8 cellular contexts compared by ENCODE assay signal in the genomic region with DNA sequence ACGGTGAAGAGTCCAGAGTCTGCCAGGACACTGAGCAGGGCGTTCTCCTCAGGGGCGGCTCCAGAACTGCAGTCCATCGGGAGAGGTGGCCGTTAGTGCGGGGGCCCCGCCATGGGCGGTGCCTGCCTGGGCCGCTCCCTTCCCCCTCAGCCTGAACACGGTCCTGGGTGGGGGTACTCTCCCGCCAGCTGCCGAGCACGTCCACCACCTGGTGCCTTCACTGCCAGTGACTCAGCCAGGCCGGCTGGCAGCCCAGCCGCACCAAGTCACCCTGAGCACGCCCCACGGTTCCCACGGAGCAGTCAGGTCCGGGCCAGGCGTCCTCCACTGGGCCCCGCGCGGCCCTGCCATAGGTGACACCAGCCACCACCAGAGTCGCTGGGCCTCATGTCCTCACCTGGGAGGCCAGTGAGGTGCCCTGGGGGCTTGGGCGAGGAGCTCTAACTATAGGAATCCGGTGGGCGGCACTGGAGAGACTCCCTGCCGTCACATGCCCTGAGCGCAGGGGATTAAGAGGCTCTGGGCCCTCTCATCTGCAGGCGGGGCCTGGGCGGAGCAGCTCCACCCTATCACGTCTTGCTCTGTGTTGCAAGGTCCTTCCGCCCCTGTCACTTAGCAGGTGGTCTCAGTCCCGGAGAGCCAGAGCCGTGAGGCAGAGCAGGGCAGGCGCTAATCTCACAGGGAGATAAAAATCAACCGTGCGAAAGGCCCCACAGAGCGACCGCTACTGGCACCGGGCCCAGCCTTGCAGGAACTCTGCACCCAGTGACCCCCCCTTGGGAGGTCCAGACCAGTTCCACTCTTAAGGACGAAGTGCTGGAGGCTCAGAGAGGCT. TPM values are rescaled to one million over a fixed set of nuclear protein-coding genes. Genes with fewer than 3 reads are reported as not detected.
A peak's percentile ranks its signal among the peaks of the same experiment; 100 is the strongest.
DNase-seq lines count a peak whose midpoint lies in the region; ATAC-seq and TF ChIP-seq lines count a peak whose summit lies in the region.

No MANE protein-coding gene starts in this region.

- no peak overlapping the region for H3T11ph ChIP-seq in H9 (ENCODE audit: low read length)

- no peak overlapping the region for H3K9ac ChIP-seq in H9 (ENCODE audit: extremely low read depth, insufficient read length, low read length)

- no peak overlapping the region for H4K5ac ChIP-seq in H9 (ENCODE audit: insufficient read length, low read depth, low read length)

- H2BK5ac ChIP-seq in H9 (ENCODE audit: insufficient read length, low read length): no peak overlapping the region

- no peaks in the 10 kb centered on the region for H4K20me1 ChIP-seq in H9 (ENCODE audit: control insufficient read depth, insufficient read depth, insufficient read length)

- ATAC-seq in natural killer cell (peak; percentile 89 to 93 (median 92)), HG02970 (IDR thresholded peaks at IDR 0.05; ENCODE audit: low FRiP score, unreplicated experiment) (no peak)

- DNase-seq in A673 (ENCODE audit: low spot score) (peak; percentile 98), H9 (peak; percentile 92), RWPE1 (ENCODE audit: low spot score) (peak; percentile 83), natural killer cell (peak; percentile 66), anterior cingulate cortex (lab: John Stamatoyannopoulos, UW) (no peak), HPDE6-E6E7 (ENCODE audit: extremely low spot score) (no peak)
- DNase-seq in effector memory CD4-positive, alpha-beta T cell: no peak

- H3K27me3 ChIP-seq in A673 (replicated peaks; ENCODE audit: insufficient read depth, low read depth, low read length, poor library complexity) (no peaks in the 10 kb centered on the region), H9 (ENCODE audit: insufficient read depth, low read length) (no peaks in the 10 kb centered on the region)
- no peaks in the 10 kb centered on the region for H3K27me3 ChIP-seq in effector memory CD4-positive, alpha-beta T cell (replicated peaks; ENCODE audit: control insufficient read depth, insufficient read depth, low read length, poor library complexity, severe bottlenecking)

- peak overlapping the region; percentile 93 for H3K27ac ChIP-seq in A673 (ENCODE audit: low read depth, low read length, poor library complexity, severe bottlenecking)
- no peak overlapping the region for H3K27ac ChIP-seq in H9 (ENCODE audit: insufficient read length, low read depth, low read length)
- H3K27ac ChIP-seq in RWPE1: peak overlapping the region; percentile 99
- peak overlapping the region; percentile 4 for H3K27ac ChIP-seq in effector memory CD4-positive, alpha-beta T cell (ENCODE audit: insufficient read depth, low read length, poor library complexity, severe bottlenecking)

- H3K18ac ChIP-seq in H9 (ENCODE audit: insufficient read length, low read depth, low read length): no peak overlapping the region

- H2AFZ ChIP-seq in H9 (ENCODE audit: low read length): no peak overlapping the region

- no peak overlapping the region for H2BK15ac ChIP-seq in H9 (ENCODE audit: low read depth, low read length)

- H2AK5ac ChIP-seq in H9 (ENCODE audit: insufficient read length, low read length): no peak overlapping the region

- H3K56ac ChIP-seq in H9 (ENCODE audit: insufficient read length, low read depth, low read length): no peak overlapping the region

- H3K79me1 ChIP-seq in H9 (ENCODE audit: insufficient read depth, low read depth, low read length, poor library complexity, severe bottlenecking): no peaks in the 10 kb centered on the region

- H3K36me3 Mint-ChIP-seq in H9 (ENCODE audit: insufficient read depth in 1 of 3, low read depth in 3 of 3) (no peaks in the 10 kb centered on the region), natural killer cell (no peaks in the 10 kb centered on the region)

- no CpG with 5 or more reads among the region's 42 CpGs for WGBS in H9 (ENCODE audit: extremely low coverage, insufficient read length, low lambda C conversion rate)

- H3K36me3 ChIP-seq in A673 (ENCODE audit: insufficient read depth, low read length, poor library complexity, severe bottlenecking): no peaks in the 10 kb centered on the region
- H3K36me3 ChIP-seq in effector memory CD4-positive, alpha-beta T cell (ENCODE audit: control insufficient read depth, insufficient read depth, low read length): peaks cover 2% of the 10 kb centered on the region

- no peaks in the 10 kb centered on the region for H3K27me3 Mint-ChIP-seq in H9 (ENCODE audit: low read depth)
- no peaks in the 10 kb centered on the region for H3K27me3 Mint-ChIP-seq in natural killer cell (ENCODE audit: low read depth in 2 of 2)

- CTCF ChIA-PET in A673 (lab: Charles Lee): interaction anchor here (0.7 to 1.4 kb wide), 5 partner anchors 11 to 37 kb away, joined by 3 to 5 read pairs (median 4); partner anchors contain the start of gene PIEZO1
- CTCF ChIA-PET in RWPE1 (lab: Yijun Ruan, JAX): interaction anchor here (0.6 to 2.1 kb wide), 5 partner anchors 12 to 243 kb away, joined by 3 to 14 read pairs (median 4); no protein-coding TSS in a partner anchor

- H3K4ac ChIP-seq in H9 (ENCODE audit: low read depth, low read length): no peak overlapping the region

- H3K4me3 Mint-ChIP-seq in H9 (no peak overlapping the region; a peak in 1 of 5 replicates), natural killer cell (peak overlapping the region; percentile 75)

- intact Hi-C loops in A673 (cut with micrococcal nuclease; ENCODE audit: unreplicated experiment) (no loop called here), natural killer cell (cut with micrococcal nuclease) (loop anchor here (2.0 kb wide), 1 partner anchor 14 kb away; the partner anchor contains the start of gene PIEZO1)

- H3K27ac Mint-ChIP-seq in H9 (peak overlapping the region in 1 of 3 experiments; percentile 67; a peak in 1 of 7 replicates), natural killer cell (peak overlapping the region; percentile 82 to 85)

- peak overlapping the region; percentile 29 for H3K4me3 ChIP-seq in A673 (ENCODE audit: low read depth, low read length, poor library complexity, severe bottlenecking)
- H3K4me3 ChIP-seq in effector memory CD4-positive, alpha-beta T cell (ENCODE audit: insufficient read depth, low read depth, low read length, poor library complexity, severe bottlenecking): no peak overlapping the region

- BruUV-seq in A673 (replicated peaks; lab: Mats Ljungman, UMichigan): no TSS peak

- H3K4me1 ChIP-seq in A673 (ENCODE audit: insufficient read depth, low read length, poor library complexity, severe bottlenecking) (peaks cover 64% of the 10 kb centered on the region), H9 (ENCODE audit: insufficient read depth, low read length) (no peaks in the 10 kb centered on the region)
- peaks cover 61% of the 10 kb centered on the region for H3K4me1 ChIP-seq in effector memory CD4-positive, alpha-beta T cell (ENCODE audit: control insufficient read depth, insufficient read depth, low read length, poor library complexity, severe bottlenecking)

- no peak overlapping the region; the same call in 1 of the 2 replicates for H3K14ac ChIP-seq in H9 (ENCODE audit: insufficient read depth, low read length)

- no peaks in the 10 kb centered on the region; the same call in 1 of the 2 replicates for H3K79me2 ChIP-seq in H9 (ENCODE audit: insufficient read depth, low read length)

- H3K9me3 ChIP-seq in A673 (ENCODE audit: low read depth, low read length, poor library complexity, severe bottlenecking): no peaks in the 10 kb centered on the region
- H3K9me3 ChIP-seq in H9 (ENCODE audit: control insufficient read depth, low read depth, low read length): no peaks in the 10 kb centered on the region
- H3K9me3 ChIP-seq in effector memory CD4-positive, alpha-beta T cell (ENCODE audit: control insufficient read depth, low read length): no peaks in the 10 kb centered on the region

- no peak overlapping the region for H2BK120ac ChIP-seq in H9 (ENCODE audit: low read depth, low read length, poor library complexity, severe bottlenecking)

- TF ChIP-seq CTCF in A673 (conservative IDR thresholded peaks at IDR 0.05; ENCODE audit: low read depth, low read length) (0 out of 2 replicates have a peak, but pooled peaks have one; percentile 21), H9 (conservative IDR thresholded peaks at IDR 0.05) (no peak), RWPE1 (conservative IDR thresholded peaks at IDR 0.05; ENCODE audit: low read depth) (no peak), natural killer cell (IDR thresholded peaks at IDR 0.05) (no peak)

- no peak overlapping the region for H3K23ac ChIP-seq in H9 (ENCODE audit: insufficient read length, low read depth, low read length)

- H4K91ac ChIP-seq in H9 (ENCODE audit: insufficient read length, low read depth, low read length): no peak overlapping the region

- no peak overlapping the region for H2BK20ac ChIP-seq in H9 (ENCODE audit: low read depth, low read length, poor library complexity, severe bottlenecking)

- H4K8ac ChIP-seq in H9 (replicated peaks; ENCODE audit: insufficient read length, low read depth, low read length): no peak overlapping the region

- H2BK12ac ChIP-seq in H9 (ENCODE audit: insufficient read length, low read depth, low read length): no peak overlapping the region

- no peak overlapping the region for H3K4me2 ChIP-seq in H9 (ENCODE audit: insufficient read depth, insufficient read length, low read length)

- no peaks in the 10 kb centered on the region for H3K23me2 ChIP-seq in H9 (ENCODE audit: insufficient read length, low read depth, low read length, poor library complexity, severe bottlenecking)

- POLR2A ChIA-PET in A673 (lab: Charles Lee; ENCODE audit: low non-redundant PET): interaction anchor here (0.6 to 1.9 kb wide), 5 partner anchors 10 to 406 kb away, joined by 3 to 5 read pairs (median 3); no protein-coding TSS in a partner anchor
- POLR2A ChIA-PET in RWPE1 (lab: Yijun Ruan, JAX; ENCODE audit: low non-redundant PET): interaction anchor here (1.6 kb wide), 1 partner anchor 11 kb away, joined by 6 read pairs; no protein-coding TSS in a partner anchor

- peaks cover 20 to 50% of the 10 kb centered on the region in 2 experiments for H3K4me1 Mint-ChIP-seq in H9
- peaks cover 34 to 61% of the 10 kb centered on the region in 2 donors for H3K4me1 Mint-ChIP-seq in natural killer cell

- H3K9me3 Mint-ChIP-seq in H9 (no peaks in the 10 kb centered on the region), natural killer cell (no peaks in the 10 kb centered on the region)

RNA-seq across cellular contexts. Expression of gene PIEZO1, which starts 14.3 kb away (rescaled TPM):
- total RNA-seq in A673 (2021) (174 and 182 TPM in 2 replicates), H9 (2021) (67.8 and 71.1 TPM in 2 replicates), natural killer cell (100 to 1,000 TPM; 172 to 197 (median 183) TPM)

RNA-seq across cellular contexts. Expression of gene CDT1, which starts 32.9 kb away (rescaled TPM):
- total RNA-seq in A673 (2021) (103 TPM in 2 replicates), H9 (2021) (74.1 and 79.7 TPM in 2 replicates), natural killer cell (1 to 10 TPM; 2.2 to 3.8 (median 2.6) TPM)

RNA-seq across cellular contexts. Expression of gene APRT, which starts 41.1 kb away (rescaled TPM):
- total RNA-seq in A673 (2021) (129 and 134 TPM in 2 replicates), H9 (2021) (246 and 254 TPM in 2 replicates), natural killer cell (100 to 1,000 TPM; 118 to 123 (median 120) TPM)

Comparison
In these comparisons a context has a peak if more than half of its experiments do, and no peak if none do; other contexts are left out.
1. DNase-seq: peak in A673 (single experiment), H9 (single experiment), RWPE1 (single experiment) and natural killer cell (single experiment); none in effector memory CD4-positive, alpha-beta T cell (0 of 3), anterior cingulate cortex (0 of 58) and HPDE6-E6E7 (single experiment).
2. RNA of gene CDT1, which starts 32.9 kb away (total RNA-seq): 103 TPM in A673 and 74.1 to 79.7 TPM in H9; 2.2 to 3.8 TPM in natural killer cell; every median in the first group is over 10 times any median in the second.